Comparison of ENCODE assay signal across 13 cellular contexts in the genomic region with DNA sequence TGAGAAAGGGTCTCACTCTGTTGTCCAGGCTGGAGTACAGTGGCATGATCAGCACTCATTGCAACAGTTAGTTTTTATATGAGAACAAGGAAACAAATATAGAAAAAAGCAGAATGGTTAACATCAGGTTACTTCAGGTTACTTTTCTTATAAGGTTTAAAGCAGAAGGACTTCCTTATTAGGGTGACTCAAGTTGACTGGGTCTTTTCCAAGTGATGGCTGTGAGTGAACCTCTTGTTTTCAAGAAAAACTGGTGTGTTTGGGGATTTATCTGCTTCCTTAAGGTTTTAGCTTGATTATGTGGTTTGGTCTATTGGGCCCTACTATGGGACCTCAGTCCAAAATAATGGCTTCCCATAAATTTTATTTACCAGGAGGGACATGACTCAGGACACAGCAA.
A peak's percentile ranks its signal among the peaks of the same experiment; 100 is the strongest.
DNase-seq lines count a peak whose midpoint lies in the region; ATAC-seq, FAIRE-seq and TF ChIP-seq lines count a peak whose summit lies in the region.
"Had no signal": no experiment of that assay in that cellular context is flagged by ENCODE, and none has a peak within 500 bp of the region (broad histone marks: within the 10 kb centered on the region; RNA-seq: fewer than 3 reads in every experiment).

No MANE protein-coding gene starts in this region.

- H3K9me3 ChIP-seq in PC-9 (ENCODE audit: insufficient read depth, low read depth) (peaks cover 6% of the 10 kb centered on the region; the same call in 1 of the 2 replicates), endothelial cell of umbilical vein (replicated peaks; ENCODE audit: control insufficient read depth, insufficient read depth, low read length) (no peaks in the 10 kb centered on the region), neutrophil (no peaks in the 10 kb centered on the region), lower lobe of right lung (no peaks in the 10 kb centered on the region)

- no peaks in the 10 kb centered on the region for H3K9me2 ChIP-seq in PC-9 (ENCODE audit: insufficient read depth)

- H3K27ac ChIP-seq in PC-9, result peak overlapping the region; percentile 97
- no peak overlapping the region for H3K27ac ChIP-seq in endothelial cell of umbilical vein (ENCODE audit: insufficient read depth, low read depth, low read length)
- H3K27ac ChIP-seq in neutrophil, result peak overlapping the region; percentile 28
- no peak overlapping the region for H3K27ac ChIP-seq in lower lobe of right lung
- H3K27ac ChIP-seq: C4-2B had no signal

- H3K4me3 ChIP-seq in PC-9 (no peak overlapping the region), endothelial cell of umbilical vein (replicated peaks in 1 of 3; ENCODE audit: insufficient read depth in 1 of 3, low read depth in 1 of 3, low read length in 3 of 3) (no peak overlapping the region), neutrophil (ENCODE audit: low read depth in 1 of 2, low read length in 1 of 2) (no peak overlapping the region), lower lobe of right lung (no peak overlapping the region)

- H3K4me2 ChIP-seq in PC-9 (peak overlapping the region; percentile 44), endothelial cell of umbilical vein (ENCODE audit: insufficient read depth, low read length) (no peak overlapping the region)

- POLR2A ChIA-PET in PC-9 (lab: Charles Lee; ENCODE audit: unreplicated experiment), result interaction anchor here (0.5 kb wide), 1 partner anchor 9 kb away, joined by 3 read pairs; no protein-coding TSS in a partner anchor
- POLR2A ChIA-PET in endothelial cell of umbilical vein (lab: Charles Lee), result no interaction called here

- H3F3A ChIP-seq in PC-9 (ENCODE audit: insufficient read depth, low read depth), result peaks cover 45% of the 10 kb centered on the region

- no peaks in the 10 kb centered on the region for H3K9me1 ChIP-seq in endothelial cell of umbilical vein (replicated peaks; ENCODE audit: control insufficient read depth, extremely low read depth, insufficient read depth, low read length)

- BruUV-seq in PC-9 (replicated peaks; lab: Mats Ljungman, UMichigan), result no TSS peak
- no TSS peak for BruUV-seq in endothelial cell of umbilical vein (replicated peaks; lab: Mats Ljungman, UMichigan)

- H3K27me3 ChIP-seq in PC-9 (ENCODE audit: insufficient read depth, low read depth) (no peaks in the 10 kb centered on the region), endothelial cell of umbilical vein (ENCODE audit: control insufficient read depth in 2 of 2, insufficient read depth in 2 of 2, low read length in 2 of 2) (no peaks in the 10 kb centered on the region), neutrophil (peaks cover 25% of the 10 kb centered on the region), lower lobe of right lung (ENCODE audit: low read depth) (no peaks in the 10 kb centered on the region)

- H3K9ac ChIP-seq in endothelial cell of umbilical vein (replicated peaks; ENCODE audit: extremely low read depth, insufficient read depth, low read length), result no peak overlapping the region

- CTCF ChIA-PET in PC-9 (lab: Charles Lee) (no interaction called here), endothelial cell of umbilical vein (lab: Charles Lee) (no interaction called here)

- peak; percentile 49 for DNase-seq in Caki2 (ENCODE audit: low read depth)
- DNase-seq in PC-9, result peak; percentile 20 to 98
- peak; percentile 45 for DNase-seq in endothelial cell of umbilical vein (ENCODE audit: low read depth, low spot score)
- no peak for DNase-seq in lower lobe of right lung
- no peak for DNase-seq in NCI-H748 (lab: John Stamatoyannopoulos, UW; ENCODE audit: unreplicated experiment)
- DNase-seq: MV-4-11; NCI-H446 treated with DMSO at 0.1 percent for 48 hours; stimulated activated CD4-positive, alpha-beta T cell treated with anti-CD3 and anti-CD28 coated beads, Interleukin-4, amount 100 ng/mL, for 4 hours; stimulated activated naive CD8-positive, alpha-beta T cell treated with anti-CD3 and anti-CD28 coated beads, Interleukin-15, amount 100 ng/mL, for 72 hours had no signal

- H3K79me2 ChIP-seq in PC-9 (ENCODE audit: low read depth) (no peaks in the 10 kb centered on the region), endothelial cell of umbilical vein (ENCODE audit: control insufficient read depth, insufficient read depth, low read length) (no peaks in the 10 kb centered on the region)

- H3K4me1 ChIP-seq in PC-9 (replicated peaks; ENCODE audit: insufficient read depth) (peaks cover 45% of the 10 kb centered on the region), endothelial cell of umbilical vein (ENCODE audit: control insufficient read depth, extremely low read depth, insufficient read depth, low read length) (peaks cover 24% of the 10 kb centered on the region), neutrophil (ENCODE audit: control insufficient read depth in 1 of 2, insufficient read depth in 1 of 2, low read depth in 1 of 2, low read length in 1 of 2) (peaks cover 29 to 34% of the 10 kb centered on the region in 2 experiments), lower lobe of right lung (peaks cover 7% of the 10 kb centered on the region)

- intact Hi-C loops in PC-9 (cut with micrococcal nuclease; ENCODE audit: unreplicated experiment), result loop anchor here (1.0 kb wide), 1 partner anchor 27 kb away; no protein-coding TSS in a partner anchor
- intact Hi-C loops in endothelial cell of umbilical vein (cut with micrococcal nuclease), result loop anchor here (5.0 kb wide), 1 partner anchor 877 kb away; a partner anchor contains a TSS
- intact Hi-C loops in lower lobe of right lung (cut with DNase I), result no loop called here

- in situ Hi-C loops in Caki2 (cut with HindIII; ENCODE audit: low pct_unique_long_range_greater_than_20kb, low sequenced_read_pairs), result no loop called here

- dilution Hi-C loops in endothelial cell of umbilical vein (cut with MboI; ENCODE audit: extremely low pct_ligation_motif_present, low sequenced_read_pairs), result loop anchor here (5.0 kb wide), 1 partner anchor 98 kb away; a partner anchor contains a TSS

- FAIRE-seq in endothelial cell of umbilical vein (lab: Jason Lieb, UNC), result no peak

- peak overlapping the region; percentile 29; the same call in 1 of the 2 replicates for H2AFZ ChIP-seq in PC-9
- H2AFZ ChIP-seq in endothelial cell of umbilical vein (ENCODE audit: low read depth, low read length), result no peak overlapping the region

- ATAC-seq in HG02623 (IDR thresholded peaks at IDR 0.05; ENCODE audit: unreplicated experiment) (no peak), lower lobe of right lung (no peak), HG03135 (IDR thresholded peaks at IDR 0.05; ENCODE audit: unreplicated experiment) (no peak)
- ATAC-seq: stimulated activated naive CD8-positive, alpha-beta T cell treated with anti-CD3 and anti-CD28 coated beads, Interleukin-15, amount 100 ng/mL, for 72 hours had no signal

- no peak for TF ChIP-seq POLR2A in endothelial cell of umbilical vein (IDR thresholded peaks at IDR 0.05; ENCODE audit: low read depth, low read length)

- H3K36me3 ChIP-seq in PC-9 (ENCODE audit: low read depth), result no peaks in the 10 kb centered on the region
- no peaks in the 10 kb centered on the region for H3K36me3 ChIP-seq in endothelial cell of umbilical vein (ENCODE audit: control insufficient read depth in 2 of 2, extremely low read depth in 1 of 2, insufficient read depth in 2 of 2, low read length in 2 of 2)
- H3K36me3 ChIP-seq in neutrophil, result peaks cover 8% of the 10 kb centered on the region
- no peaks in the 10 kb centered on the region for H3K36me3 ChIP-seq in lower lobe of right lung

- H4K20me1 ChIP-seq in PC-9 (ENCODE audit: insufficient read depth), result no peaks in the 10 kb centered on the region
- H4K20me1 ChIP-seq in endothelial cell of umbilical vein (replicated peaks; ENCODE audit: control insufficient read depth, extremely low read depth, insufficient read depth, low read length), result no peaks in the 10 kb centered on the region

- no peak for TF ChIP-seq CTCF in PC-9 (conservative IDR thresholded peaks at IDR 0.05)
- no peak for TF ChIP-seq CTCF in endothelial cell of umbilical vein (IDR thresholded peaks at IDR 0.05; ENCODE audit: extremely low read depth in 1 of 2, insufficient read depth in 1 of 2, low read depth in 1 of 2, low read length in 2 of 2)
- no peak for TF ChIP-seq CTCF in neutrophil (IDR thresholded peaks at IDR 0.05)
- no peak for TF ChIP-seq CTCF in lower lobe of right lung (IDR thresholded peaks at IDR 0.05)

TF ChIP-seq in endothelial cell of umbilical vein, 7 proteins besides CTCF, POLR2A, EP300 and RAD21:
- no peak for TF ChIP-seq EZH2 (IDR thresholded peaks at IDR 0.05; ENCODE audit: borderline replicate concordance, low read depth, low read length, severe bottlenecking)
- no peak for TF ChIP-seq MYC (IDR thresholded peaks at IDR 0.05; ENCODE audit: low read depth, low read length)
- TF ChIP-seq FOS (IDR thresholded peaks at IDR 0.05; ENCODE audit: borderline replicate concordance, insufficient read depth, low read length), result no peak
- TF ChIP-seq, protein P1, sequence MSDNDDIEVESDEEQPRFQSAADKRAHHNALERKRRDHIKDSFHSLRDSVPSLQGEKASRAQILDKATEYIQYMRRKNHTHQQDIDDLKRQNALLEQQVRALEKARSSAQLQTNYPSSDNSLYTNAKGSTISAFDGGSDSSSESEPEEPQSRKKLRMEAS (IDR thresholded peaks at IDR 0.05; ENCODE audit: insufficient read depth, insufficient read length), result no peak
- no peak for TF ChIP-seq POLR2AphosphoS5 (IDR thresholded peaks at IDR 0.05; ENCODE audit: insufficient read depth, low read depth, low read length)
- no peak for TF ChIP-seq JUN (IDR thresholded peaks at IDR 0.05; ENCODE audit: borderline replicate concordance, insufficient read depth, insufficient read length, low read depth)
- TF ChIP-seq GATA2 (IDR thresholded peaks at IDR 0.05; ENCODE audit: insufficient read depth, insufficient read length, low read depth, low read length), result no peak
TF ChIP-seq in endothelial cell of umbilical vein: peak in this region for 0.

Comparison
In these comparisons a context has a peak if more than half of its experiments do, and no peak if none do; other contexts are left out.
1. DNase-seq: peak in Caki2 (single experiment), PC-9 (2 of 2) and endothelial cell of umbilical vein (single experiment); none in lower lobe of right lung (single experiment) and NCI-H748 (single experiment).
2. H3K27ac ChIP-seq: peak in PC-9 (single experiment) and neutrophil (single experiment); none in endothelial cell of umbilical vein (single experiment) and lower lobe of right lung (single experiment).